ENCODE assay signal across 8 cellular contexts in genomic region chr19:11766597-11767591, GRCh38. TPM values are rescaled to one million over a fixed set of nuclear protein-coding genes. Genes with fewer than 3 reads are reported as not detected.
A peak's percentile ranks its signal among the peaks of the same experiment; 100 is the strongest.
DNase-seq lines count a peak whose midpoint lies in the region; ATAC-seq and TF ChIP-seq lines count a peak whose summit lies in the region.

Gene ZNF441 (plus strand): TSS chr19:11767000. CDS start chr19:11767194, 194 bp downstream.

- peaks cover 4% of the 10 kb centered on the region for H3K79me1 ChIP-seq in trophoblast cell (ENCODE audit: low read length)

- peak within 1 kb of the TSS; percentile 4 for H3K4ac ChIP-seq in trophoblast cell (ENCODE audit: low read depth, low read length)

- intact Hi-C loops in cardiac septum (cut with DNase I), result loop anchor here (1.0 kb wide), 1 partner anchor 28 kb away; no protein-coding TSS in a partner anchor
- intact Hi-C loops in tibial artery (cut with DNase I; ENCODE audit: low total_unique reads), result loop anchor here (1.0 kb wide), 1 partner anchor 28 kb away; no protein-coding TSS in a partner anchor

- peak within 1 kb of the TSS; percentile 84 for H3K4me2 ChIP-seq in trophoblast cell (ENCODE audit: low read length)

- peak within 1 kb of the TSS; percentile 81 for H2BK5ac ChIP-seq in trophoblast cell (ENCODE audit: low read depth, low read length, poor library complexity)

- ATAC-seq in HG02610 (IDR thresholded peaks at IDR 0.05; ENCODE audit: unreplicated experiment), result peak; percentile 92

- H4K12ac ChIP-seq in trophoblast cell (ENCODE audit: low read depth, low read length), result peak within 1 kb of the TSS; percentile 73

- peak within 1 kb of the TSS; percentile 52 for H2BK12ac ChIP-seq in trophoblast cell (ENCODE audit: low read length)

- H3K23ac ChIP-seq in trophoblast cell (ENCODE audit: low read length), result no peak within 1 kb of the TSS

- no peak for TF ChIP-seq CTCF in GM10248 (IDR thresholded peaks at IDR 0.05; ENCODE audit: control extremely low read depth, extremely low read depth, low read depth, missing control alignments)
- TF ChIP-seq CTCF in tibial artery (IDR thresholded peaks at IDR 0.05), result no peak

- H3K9me3 ChIP-seq in adipocyte (ENCODE audit: control insufficient read depth, low read length) (peaks cover 23% of the 10 kb centered on the region), trophoblast cell (ENCODE audit: insufficient read depth, low read depth, low read length) (peaks cover 9% of the 10 kb centered on the region), tibial artery (peaks cover 0 to under 1% (median 0%) of the 10 kb centered on the region in 3 donors)

- H4K8ac ChIP-seq in trophoblast cell (ENCODE audit: low read depth, low read length), result peak within 1 kb of the TSS; percentile 93

- no CpG with 5 or more reads among the region's 61 CpGs for WGBS in trophoblast cell (ENCODE audit: extremely low coverage, insufficient coverage, insufficient read length)

- H3K27me3 ChIP-seq in adipocyte (replicated peaks; ENCODE audit: control insufficient read depth, insufficient read depth, low read length), result no peaks in the 10 kb centered on the region
- no peaks in the 10 kb centered on the region for H3K27me3 ChIP-seq in trophoblast cell (ENCODE audit: insufficient read depth, low read length)
- H3K27me3 ChIP-seq in tibial artery, result no peaks in the 10 kb centered on the region

- peak within 1 kb of the TSS; percentile 93 for H2AFZ ChIP-seq in trophoblast cell (ENCODE audit: insufficient read depth, low read length, poor library complexity)

- peak within 1 kb of the TSS; percentile 62 for H2AK5ac ChIP-seq in trophoblast cell (ENCODE audit: low read length)

- H3K18ac ChIP-seq in trophoblast cell (ENCODE audit: low read length), result peak within 1 kb of the TSS; percentile 96

- DNase-seq in GM10248 (ENCODE audit: extremely low spot score) (peak; percentile 94), NCI-H1105 treated with DMSO at 0.1 percent for 48 hours (lab: John Stamatoyannopoulos, UW) (peak; percentile 90), SW480 (ENCODE audit: low spot score) (peak; percentile 98), adipocyte (ENCODE audit: low read depth) (peak; percentile 98), cardiac septum (ENCODE audit: low spot score) (peak; percentile 99), trophoblast cell (peak; percentile 100), tibial artery (peak; percentile 99)

- H3K27ac ChIP-seq in trophoblast cell (ENCODE audit: low read depth, low read length) (peak within 1 kb of the TSS; percentile 55), tibial artery (peak within 1 kb of the TSS; percentile 97)

- H3K36me3 ChIP-seq in adipocyte (ENCODE audit: control insufficient read depth, insufficient read depth, low read length, severe bottlenecking) (no peaks in the 10 kb centered on the region), trophoblast cell (ENCODE audit: control insufficient read depth in 1 of 2, insufficient read depth in 2 of 2, low read length in 2 of 2) (no peaks in the 10 kb centered on the region), tibial artery (no peaks in the 10 kb centered on the region)

- POLR2A ChIA-PET in GM10248 (lab: Yijun Ruan, JAX), result no interaction called here

- peak within 1 kb of the TSS; percentile 63 for H4K91ac ChIP-seq in trophoblast cell (ENCODE audit: low read depth, low read length)

- CTCF ChIA-PET in GM10248 (lab: Yijun Ruan, JAX), result interaction anchor here (1.6 kb wide), 1 partner anchor 31 kb away, joined by 7 read pairs; the partner anchor contains the start of gene ZNF491

- H3K79me2 ChIP-seq in trophoblast cell (ENCODE audit: control insufficient read depth, insufficient read depth, low read length, poor library complexity), result peaks cover 4% of the 10 kb centered on the region

- H3K4me1 ChIP-seq in adipocyte (ENCODE audit: control insufficient read depth, insufficient read depth, low read length) (peaks cover 10% of the 10 kb centered on the region), trophoblast cell (ENCODE audit: control insufficient read depth in 1 of 2, insufficient read depth in 2 of 2, low read length in 2 of 2) (peaks cover 2 to 9% of the 10 kb centered on the region in 2 experiments), tibial artery (peaks cover 0 to 18% (median 14%) of the 10 kb centered on the region in 4 donors)

- peak within 1 kb of the TSS; percentile 92 for H3K9ac ChIP-seq in adipocyte (ENCODE audit: low read length)
- peak within 1 kb of the TSS; percentile 62 for H3K9ac ChIP-seq in trophoblast cell (ENCODE audit: low read length)

- H3K4me3 ChIP-seq in adipocyte (ENCODE audit: low read length), result peak within 1 kb of the TSS; percentile 93
- H3K4me3 ChIP-seq in trophoblast cell (ENCODE audit: low read depth, low read length), result peak within 1 kb of the TSS; percentile 73
- H3K4me3 ChIP-seq in tibial artery, result peak within 1 kb of the TSS; percentile 82 to 85

- H2BK120ac ChIP-seq in trophoblast cell (ENCODE audit: insufficient read depth, low read length, poor library complexity), result peak within 1 kb of the TSS; percentile 91

- peak within 1 kb of the TSS; percentile 80 for H3K14ac ChIP-seq in trophoblast cell (ENCODE audit: low read length)

RNA-seq across cellular contexts. Expression of gene ZNF441, which starts in this region (rescaled TPM):
- total RNA-seq in cardiac septum, result 5.8 TPM
- 1.2 and 1.3 TPM in 2 replicates for polyA plus RNA-seq in trophoblast cell (2013)

Comparison
In these comparisons a context has a peak if more than half of its experiments do, and no peak if none do; other contexts are left out.
1. Peak in every context shown above with its lines: DNase-seq, ATAC-seq, H3K4me3 ChIP-seq and H3K27ac ChIP-seq.